16 cellular contexts compared by ENCODE assay signal in the genomic region with DNA sequence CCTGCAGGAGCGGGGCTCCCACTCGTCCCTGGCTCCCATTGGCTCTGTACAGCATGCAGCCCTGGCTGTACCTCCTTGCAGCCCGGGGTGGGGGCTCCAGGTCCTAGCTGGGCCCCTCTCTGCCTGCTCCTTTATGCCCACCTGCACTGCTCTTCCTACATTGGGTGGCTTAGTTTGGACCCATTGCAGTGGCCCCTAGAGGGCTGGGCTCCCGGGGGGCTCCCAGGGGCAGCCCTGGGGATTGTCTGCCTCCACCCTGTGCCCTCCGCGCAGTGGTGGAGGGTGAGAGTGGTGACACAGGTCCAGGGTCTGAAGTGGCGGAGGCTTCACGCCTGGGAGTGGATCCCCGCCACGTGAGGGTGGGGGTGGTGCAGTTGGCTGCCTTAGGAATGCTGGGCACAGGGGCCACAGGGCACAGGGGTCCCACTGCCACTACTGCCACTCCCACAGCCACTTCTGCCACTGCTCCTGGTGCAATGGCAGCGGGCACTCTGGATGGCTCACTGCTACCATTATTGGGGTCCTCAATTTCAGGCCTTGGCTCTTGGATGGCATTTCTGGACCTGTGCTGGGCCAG.
"Had no signal": no experiment of that assay in that cellular context is flagged by ENCODE, and none has a peak within 500 bp of the region (broad histone marks: within the 10 kb centered on the region; RNA-seq: fewer than 3 reads in every experiment).

No MANE protein-coding gene starts in this region.

- ATAC-seq: left lung; naive thymus-derived CD4-positive, alpha-beta T cell had no signal

- H3K27me3 ChIP-seq: esophagus squamous epithelium, left lung, sigmoid colon, tibial artery had no signal

- H3K4me3 ChIP-seq: esophagus squamous epithelium, left lung, lower lobe of right lung, sigmoid colon, skin epidermis, tibial artery had no signal

- H3K27ac ChIP-seq: epithelial cell of prostate, esophagus squamous epithelium, left lung, lower lobe of right lung, sigmoid colon, skin epidermis, tibial artery had no signal

- H3K4me1 ChIP-seq: left lung, lower lobe of right lung, sigmoid colon had no signal

- H3K36me3 ChIP-seq: esophagus squamous epithelium, left lung, lower lobe of right lung, sigmoid colon, tibial artery had no signal

- H3K9me3 ChIP-seq: esophagus squamous epithelium, left lung, lower lobe of right lung, sigmoid colon, tibial artery had no signal

- DNase-seq: effector memory CD4-positive, alpha-beta T cell; esophagus squamous epithelium; foreskin fibroblast; immature natural killer cell; lower lobe of right lung; mesendoderm; naive thymus-derived CD4-positive, alpha-beta T cell; nephron progenitor cell; sigmoid colon; stimulated activated CD4-positive, alpha-beta T cell treated with anti-CD3 and anti-CD28 coated beads, Interleukin-2, amount 100 ng/mL, for 24 hours; stimulated activated CD4-positive, alpha-beta T cell treated with anti-CD3 and anti-CD28 coated beads, Interleukin-4, amount 100 ng/mL, for 4 hours; stimulated activated naive CD4-positive, alpha-beta T cell treated with Interleukin-2 at 50 U/mL for 16 hours; tibial artery had no signal
